Comparison of ENCODE assay signal across 33 cellular contexts in genomic region chr2:5699963-5700362, GRCh38. TPM values are rescaled to one million over a fixed set of nuclear protein-coding genes. Genes with fewer than 3 reads are reported as not detected.
"Had no signal": no experiment of that assay in that cellular context is flagged by ENCODE, and none has a peak within 500 bp of the region (broad histone marks: within the 10 kb centered on the region; RNA-seq: fewer than 3 reads in every experiment).

No MANE protein-coding gene starts in this region.

- H3K27me3 ChIP-seq: cardiac muscle cell had no signal

- H3K36me3 ChIP-seq: colonic mucosa, gastrocnemius medialis, lower lobe of right lung, sigmoid colon, thoracic aorta, uterus had no signal

- H3K4me3 Mint-ChIP-seq: activated CD4-positive, alpha-beta T cell treated with anti-CD3 and anti-CD28 coated beads for 36 hours; activated CD8-positive, alpha-beta memory T cell treated with anti-CD3 and anti-CD28 coated beads, Interleukin-2, amount 10 ng/mL, durations not matched to agents 7 days and 5 days; activated CD8-positive, alpha-beta T cell treated with anti-CD3 and anti-CD28 coated beads, Interleukin-2, amount 10 ng/mL, durations not matched to agents 7 days and 5 days; activated naive CD8-positive, alpha-beta T cell; natural killer cell; stimulated activated effector memory CD8-positive, alpha-beta T cell treated with anti-CD3 and anti-CD28 coated beads, Interleukin-12 subunit alpha, Interleukin-12 subunit beta, amount 100 ng/mL, for 72 hours; stimulated activated naive CD8-positive, alpha-beta T cell treated with anti-CD3 and anti-CD28 coated beads, Interleukin-15, Interleukin-2, amounts not matched to agents 100 ng/mL and 50 ng/mL, for 24 hours had no signal

- H3K4me1 Mint-ChIP-seq: natural killer cell; stimulated activated effector memory CD8-positive, alpha-beta T cell treated with anti-CD3 and anti-CD28 coated beads, Interleukin-12 subunit alpha, Interleukin-12 subunit beta, amount 100 ng/mL, for 72 hours had no signal

- FAIRE-seq: small intestine had no signal

- H3K9ac ChIP-seq: parathyroid adenoma had no signal

- H3K36me3 Mint-ChIP-seq: stimulated activated effector memory CD8-positive, alpha-beta T cell treated with anti-CD3 and anti-CD28 coated beads, Interleukin-12 subunit alpha, Interleukin-12 subunit beta, amount 100 ng/mL, for 72 hours had no signal

- ATAC-seq: activated CD4-positive, alpha-beta T cell treated with anti-CD3 and anti-CD28 coated beads for 36 hours; activated CD8-positive, alpha-beta memory T cell treated with anti-CD3 and anti-CD28 coated beads, Interleukin-2, amount 10 ng/mL, durations not matched to agents 7 days and 5 days; activated CD8-positive, alpha-beta T cell treated with anti-CD3 and anti-CD28 coated beads, Interleukin-2, amount 10 ng/mL, durations not matched to agents 7 days and 5 days; body of pancreas; gastrocnemius medialis; left lobe of liver; lower lobe of right lung; natural killer cell; psoas muscle; stimulated activated effector memory CD8-positive, alpha-beta T cell treated with anti-CD3 and anti-CD28 coated beads, Interleukin-12 subunit alpha, Interleukin-12 subunit beta, amount 100 ng/mL, for 72 hours had no signal

- DNase-seq: activated CD4-positive, alpha-beta T cell treated with anti-CD3 and anti-CD28 coated beads for 36 hours; activated CD4-positive, CD25-positive, alpha-beta regulatory T cell; activated CD8-positive, alpha-beta memory T cell treated with anti-CD3 and anti-CD28 coated beads, Interleukin-2, amount 10 ng/mL, durations not matched to agents 7 days and 5 days; activated CD8-positive, alpha-beta T cell treated with anti-CD3 and anti-CD28 coated beads, Interleukin-2, amount 10 ng/mL, durations not matched to agents 7 days and 5 days; activated naive CD4-positive, alpha-beta T cell treated with Interleukin-2 at 50 U/mL for 16 hours; activated T-cell treated with anti-CD3 and anti-CD28 coated beads, Interleukin-2, amount 50 U/mL, for 48 hours; anterior cingulate cortex; body of pancreas; cerebellar nuclear complex; colonic mucosa; effector CD8-positive, alpha-beta T cell; gastrocnemius medialis; hypothalamus; lower lobe of right lung; mesendoderm; natural killer cell; occipital lobe; psoas muscle; sigmoid colon; small intestine; stimulated activated CD4-positive, alpha-beta T cell treated with anti-CD3 and anti-CD28 coated beads, Interleukin-4, amount 100 ng/mL, for 24 hours; trophoblast cell; uterus had no signal

- H2AFZ ChIP-seq: parathyroid adenoma had no signal

- H3K9me3 ChIP-seq: body of pancreas, colonic mucosa, gastrocnemius medialis, lower lobe of right lung, psoas muscle, sigmoid colon, thoracic aorta, uterus had no signal

- H3K4me1 ChIP-seq: colonic mucosa, parathyroid adenoma, psoas muscle had no signal

- H3K27ac Mint-ChIP-seq: activated CD4-positive, alpha-beta T cell treated with anti-CD3 and anti-CD28 coated beads for 36 hours; activated CD8-positive, alpha-beta memory T cell treated with anti-CD3 and anti-CD28 coated beads, Interleukin-2, amount 10 ng/mL, durations not matched to agents 7 days and 5 days; activated CD8-positive, alpha-beta T cell treated with anti-CD3 and anti-CD28 coated beads, Interleukin-2, amount 10 ng/mL, durations not matched to agents 7 days and 5 days; activated naive CD8-positive, alpha-beta T cell; natural killer cell; stimulated activated effector memory CD8-positive, alpha-beta T cell treated with anti-CD3 and anti-CD28 coated beads, Interleukin-12 subunit alpha, Interleukin-12 subunit beta, amount 100 ng/mL, for 72 hours; stimulated activated naive CD8-positive, alpha-beta T cell treated with anti-CD3 and anti-CD28 coated beads, Interleukin-15, Interleukin-2, amounts not matched to agents 100 ng/mL and 50 ng/mL, for 24 hours had no signal

- H3K4me3 ChIP-seq: body of pancreas, cardiac muscle cell, colonic mucosa, gastrocnemius medialis, lower lobe of right lung, psoas muscle, sigmoid colon, thoracic aorta, uterus had no signal

- H3K79me2 ChIP-seq: parathyroid adenoma had no signal

- H3K27ac ChIP-seq: body of pancreas, cardiac muscle cell, colonic mucosa, gastrocnemius medialis, lower lobe of right lung, parathyroid adenoma, psoas muscle, sigmoid colon, thoracic aorta, uterus had no signal

RNA-seq across cellular contexts. Expression of gene SOX11, which starts 7.8 kb away (rescaled TPM):
- total RNA-seq: activated CD4-positive, alpha-beta T cell treated with anti-CD3 and anti-CD28 coated beads for 36 hours; activated CD8-positive, alpha-beta memory T cell treated with anti-CD3 and anti-CD28 coated beads, Interleukin-2, amount 10 ng/mL, durations not matched to agents 7 days and 5 days; activated CD8-positive, alpha-beta T cell treated with anti-CD3 and anti-CD28 coated beads, Interleukin-2, amount 10 ng/mL, durations not matched to agents 7 days and 5 days; dermis microvascular lymphatic vessel endothelial cell; gastrocnemius medialis; natural killer cell; subcutaneous adipose tissue; thoracic aorta had no signal
- polyA plus RNA-seq: adipose tissue had no signal
